9 cellular contexts compared by ENCODE assay signal in the genomic region with DNA sequence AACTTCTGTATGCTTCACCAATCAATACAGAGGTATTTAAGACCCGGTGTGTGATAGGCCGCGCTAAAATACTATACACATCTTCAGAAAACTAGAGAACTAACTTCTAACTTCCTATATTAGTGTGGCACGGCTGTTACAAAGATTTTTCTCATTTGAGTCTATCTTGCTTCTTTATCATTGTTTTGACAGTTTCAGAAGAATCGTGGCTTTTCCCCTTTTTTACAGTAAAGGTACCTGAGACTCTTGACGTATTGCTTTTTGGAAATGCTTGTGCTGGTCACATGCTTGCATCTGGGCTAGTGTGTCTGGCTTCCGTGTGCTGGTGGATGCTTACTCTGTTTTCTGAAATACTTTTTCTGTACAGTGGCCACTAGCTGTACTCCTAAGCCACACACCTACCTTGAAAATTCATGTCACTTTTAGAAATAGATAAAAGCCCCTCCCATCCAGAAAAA. TPM values are rescaled to one million over a fixed set of nuclear protein-coding genes. Genes with fewer than 3 reads are reported as not detected.
A peak's percentile ranks its signal among the peaks of the same experiment; 100 is the strongest.
DNase-seq lines count a peak whose midpoint lies in the region; ATAC-seq and TF ChIP-seq lines count a peak whose summit lies in the region.
"Had no signal": no experiment of that assay in that cellular context is flagged by ENCODE, and none has a peak within 500 bp of the region (broad histone marks: within the 10 kb centered on the region; RNA-seq: fewer than 3 reads in every experiment).

No MANE protein-coding gene starts in this region.

- H3K4me2 ChIP-seq in DOHH2 (ENCODE audit: low read length): peak overlapping the region; percentile 4; the same call in 1 of the 2 replicates

- H3K4me3 ChIP-seq in DOHH2 (ENCODE audit: low read length) (no peak overlapping the region), aorta (ENCODE audit: low read length in 2 of 2) (no peak overlapping the region), brain microvascular endothelial cell (ENCODE audit: low read depth, low read length) (no peak overlapping the region)
- H3K4me3 ChIP-seq: sigmoid colon had no signal

- H3K9me2 ChIP-seq in DOHH2 (replicated peaks; ENCODE audit: control insufficient read depth, low read length): no peaks in the 10 kb centered on the region

- peaks cover 70% of the 10 kb centered on the region for H4K20me1 ChIP-seq in DOHH2 (ENCODE audit: control insufficient read depth, insufficient read depth, low read depth, low read length)

- in situ Hi-C loops in brain microvascular endothelial cell (cut with HindIII; ENCODE audit: low pct_ligation_motif_present, low sequenced_read_pairs): no loop called here

- H3K27ac ChIP-seq in DOHH2 (ENCODE audit: low read depth, low read length) (no peak overlapping the region), aorta (ENCODE audit: low read depth in 1 of 2, low read length in 2 of 2) (no peak overlapping the region), brain microvascular endothelial cell (no peak overlapping the region)
- H3K27ac ChIP-seq: sigmoid colon had no signal

- peaks cover 13% of the 10 kb centered on the region for H3F3A ChIP-seq in DOHH2 (ENCODE audit: control insufficient read depth, insufficient read depth)

- peaks cover 99% of the 10 kb centered on the region for H3K79me2 ChIP-seq in DOHH2 (ENCODE audit: control insufficient read depth, low read length)

- H3K27me3 ChIP-seq in DOHH2 (ENCODE audit: control insufficient read depth, low read length) (no peaks in the 10 kb centered on the region), aorta (ENCODE audit: control insufficient read depth in 1 of 2, insufficient read depth in 2 of 2, low read length in 1 of 2) (peaks cover 0 to 4% of the 10 kb centered on the region in 2 donors), brain microvascular endothelial cell (replicated peaks) (no peaks in the 10 kb centered on the region)

- DNase-seq in activated naive CD4-positive, alpha-beta T cell treated with anti-CD3 and anti-CD28 coated beads, Interleukin-2, amount 50 U/mL, for 16 hours: peak; percentile 51
- DNase-seq in aorta: no peak
- no peak for DNase-seq in NCI-H2227 (lab: John Stamatoyannopoulos, UW; ENCODE audit: unreplicated experiment)
- no peak for DNase-seq in COR-L47 (lab: John Stamatoyannopoulos, UW)
- no peak for DNase-seq in brain microvascular endothelial cell
- DNase-seq: sigmoid colon had no signal

- no peaks in the 10 kb centered on the region for H3K9me3 ChIP-seq in DOHH2 (ENCODE audit: control insufficient read depth, insufficient read depth, low read length)
- no peaks in the 10 kb centered on the region for H3K9me3 ChIP-seq in aorta (ENCODE audit: control insufficient read depth, low read length)
- H3K9me3 ChIP-seq: sigmoid colon had no signal

- ATAC-seq in GM19455 (IDR thresholded peaks at IDR 0.05; ENCODE audit: unreplicated experiment) (peak; percentile 62), HG03196 (IDR thresholded peaks at IDR 0.05; ENCODE audit: unreplicated experiment) (peak; percentile 61), aorta (ENCODE audit: low FRiP score) (no peak)

- H3K4me1 ChIP-seq in DOHH2 (ENCODE audit: control insufficient read depth, low read length) (peaks cover 77% of the 10 kb centered on the region), aorta (ENCODE audit: control insufficient read depth in 1 of 2, insufficient read depth in 2 of 2, low read length in 2 of 2) (no peaks in the 10 kb centered on the region)
- H3K4me1 ChIP-seq: sigmoid colon had no signal

- intact Hi-C loops in aorta (cut with DNase I): no loop called here

- 75 to 78% methylated on average over 7 of the region's 7 CpGs for WGBS in aorta, 2 donors

- peaks cover 97% of the 10 kb centered on the region for H3K36me3 ChIP-seq in DOHH2 (ENCODE audit: control insufficient read depth, low read length)
- H3K36me3 ChIP-seq in aorta (ENCODE audit: control insufficient read depth in 1 of 2, insufficient read depth in 2 of 2, low read length in 1 of 2): no peaks in the 10 kb centered on the region
- no peaks in the 10 kb centered on the region for H3K36me3 ChIP-seq in brain microvascular endothelial cell (replicated peaks)
- H3K36me3 ChIP-seq: sigmoid colon had no signal

- TF ChIP-seq CTCF in DOHH2 (IDR thresholded peaks at IDR 0.05; ENCODE audit: low read depth, low read length, poor library complexity, severe bottlenecking) (no peak), brain microvascular endothelial cell (IDR thresholded peaks at IDR 0.05; ENCODE audit: low read depth, low read length, missing control alignments) (no peak)

RNA-seq across cellular contexts. Expression of a gene that starts 12.7 kb away (rescaled TPM):
- 10 to 100 TPM; 13.5 to 24.4 TPM for total RNA-seq in aorta
- 1 to 10 TPM; 2.5 to 5.9 TPM for polyA plus RNA-seq in aorta
